Comparison of ENCODE assay signal across 9 cellular contexts in the genomic region with DNA sequence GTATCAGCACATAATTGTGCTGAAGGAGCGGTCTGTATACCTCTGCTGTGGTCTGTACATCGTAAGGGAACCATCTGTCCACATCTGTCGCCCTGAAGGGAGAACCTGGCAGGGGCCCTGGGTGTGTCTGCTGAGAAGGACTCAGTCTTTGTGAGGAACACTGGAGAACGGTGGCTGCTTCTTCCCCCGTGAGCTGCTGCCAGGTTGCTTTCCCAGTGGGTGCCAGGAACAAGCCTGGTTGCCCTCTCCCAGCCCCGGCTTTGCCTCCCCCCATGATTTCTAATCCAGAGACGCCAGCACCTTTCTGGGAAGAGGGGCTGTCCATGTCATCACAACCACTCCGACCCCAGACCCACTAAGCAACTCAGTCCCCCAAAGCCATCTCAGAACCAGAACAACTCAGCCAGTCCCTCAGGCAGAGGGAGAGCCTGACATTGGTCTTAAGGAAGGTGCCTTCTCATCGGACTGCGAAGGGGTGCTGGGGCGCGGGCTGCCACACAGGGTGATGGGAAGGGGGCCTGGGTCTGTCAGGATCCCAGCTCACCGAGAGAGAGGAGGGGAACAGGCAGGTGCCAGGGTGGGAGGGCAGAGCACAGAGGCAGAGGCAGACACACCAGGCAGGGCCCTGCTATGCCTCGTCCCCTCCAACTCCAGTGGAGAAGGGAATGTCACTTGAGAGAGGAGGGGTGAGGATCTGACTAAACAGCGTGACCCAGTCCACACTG. TPM values are rescaled to one million over a fixed set of nuclear protein-coding genes. Genes with fewer than 3 reads are reported as not detected.
DNase-seq lines count a peak whose midpoint lies in the region; ATAC-seq and TF ChIP-seq lines count a peak whose summit lies in the region.
"Had no signal": no experiment of that assay in that cellular context is flagged by ENCODE, and none has a peak within 500 bp of the region (broad histone marks: within the 10 kb centered on the region; RNA-seq: fewer than 3 reads in every experiment).

No MANE protein-coding gene starts in this region.

- H3K27ac Mint-ChIP-seq in activated naive CD8-positive, alpha-beta T cell treated with anti-CD3 and anti-CD28 coated beads for 36 hours: peak overlapping the region; percentile 51
- H3K27ac Mint-ChIP-seq in memory B cell: peak overlapping the region; percentile 82

- TF ChIP-seq CTCF in left ventricle myocardium inferior (IDR thresholded peaks at IDR 0.05; ENCODE audit: borderline replicate concordance): no peak
- TF ChIP-seq CTCF in upper lobe of right lung (IDR thresholded peaks at IDR 0.05): no peak

- ATAC-seq in left ventricle myocardium superior: no peak
- ATAC-seq in memory B cell (ENCODE audit: low read depth): no peak
- ATAC-seq in upper lobe of right lung: no peak
- no peak for ATAC-seq in HG03432 (IDR thresholded peaks at IDR 0.05; ENCODE audit: unreplicated experiment)

- no peak overlapping the region for H3K4me3 ChIP-seq in left ventricle myocardium inferior
- no peak overlapping the region for H3K4me3 ChIP-seq in upper lobe of right lung

- H3K27me3 Mint-ChIP-seq in activated naive CD8-positive, alpha-beta T cell treated with anti-CD3 and anti-CD28 coated beads for 36 hours: no peaks in the 10 kb centered on the region
- no peaks in the 10 kb centered on the region for H3K27me3 Mint-ChIP-seq in memory B cell

- peak; percentile 14 for DNase-seq in left ventricle myocardium superior
- DNase-seq in left ventricle myocardium inferior: no peak
- DNase-seq in activated naive CD8-positive, alpha-beta T cell treated with anti-CD3 and anti-CD28 coated beads for 36 hours: no peak
- no peak for DNase-seq in memory B cell (ENCODE audit: low spot score in 2 of 2)
- no peak for DNase-seq in upper lobe of right lung
- no peak for DNase-seq in NCI-H1105 (lab: John Stamatoyannopoulos, UW)
- no peak for DNase-seq in RPMI8226
- DNase-seq: NCI-H2171 had no signal

- H3K4me1 Mint-ChIP-seq in activated naive CD8-positive, alpha-beta T cell treated with anti-CD3 and anti-CD28 coated beads for 36 hours: peaks cover 65% of the 10 kb centered on the region
- H3K4me1 Mint-ChIP-seq in memory B cell: peaks cover 65% of the 10 kb centered on the region

- H3K9me3 ChIP-seq in left ventricle myocardium inferior (replicated peaks): no peaks in the 10 kb centered on the region
- no peaks in the 10 kb centered on the region for H3K9me3 ChIP-seq in upper lobe of right lung

- no peaks in the 10 kb centered on the region for H3K36me3 ChIP-seq in left ventricle myocardium inferior
- no peaks in the 10 kb centered on the region for H3K36me3 ChIP-seq in upper lobe of right lung

- peaks cover 29% of the 10 kb centered on the region for H3K4me1 ChIP-seq in left ventricle myocardium inferior
- H3K4me1 ChIP-seq in upper lobe of right lung: peaks cover 41% of the 10 kb centered on the region

- H3K27ac ChIP-seq in left ventricle myocardium inferior (replicated peaks): no peak overlapping the region
- H3K27ac ChIP-seq in upper lobe of right lung: peak overlapping the region; percentile 36

- no peaks in the 10 kb centered on the region for H3K27me3 ChIP-seq in left ventricle myocardium inferior (ENCODE audit: low read depth)
- H3K27me3 ChIP-seq in upper lobe of right lung: no peaks in the 10 kb centered on the region

- H3K36me3 Mint-ChIP-seq in activated naive CD8-positive, alpha-beta T cell treated with anti-CD3 and anti-CD28 coated beads for 36 hours: peaks cover 7% of the 10 kb centered on the region
- no peaks in the 10 kb centered on the region for H3K36me3 Mint-ChIP-seq in memory B cell

- intact Hi-C loops in left ventricle myocardium superior (cut with micrococcal nuclease): loop anchor here (5.0 kb wide), 1 partner anchor 38 kb away; no protein-coding TSS in a partner anchor
- intact Hi-C loops in left ventricle myocardium inferior (cut with micrococcal nuclease): no loop called here
- intact Hi-C loops in upper lobe of right lung (cut with DNase I): no loop called here

- H3K9me3 Mint-ChIP-seq in activated naive CD8-positive, alpha-beta T cell treated with anti-CD3 and anti-CD28 coated beads for 36 hours: no peaks in the 10 kb centered on the region
- no peaks in the 10 kb centered on the region for H3K9me3 Mint-ChIP-seq in memory B cell

- peak overlapping the region; percentile 14 for H3K4me3 Mint-ChIP-seq in activated naive CD8-positive, alpha-beta T cell treated with anti-CD3 and anti-CD28 coated beads for 36 hours
- peak overlapping the region; percentile 62 for H3K4me3 Mint-ChIP-seq in memory B cell

RNA-seq across cellular contexts. Expression of a gene that starts 8.5 kb away (rescaled TPM):
- total RNA-seq in left ventricle myocardium superior (28.9 TPM), left ventricle myocardium inferior (33.2 TPM), upper lobe of right lung (58.8 TPM)
- 10 to 100 TPM; 34.6 to 35.1 TPM for total RNA-seq in activated naive CD8-positive, alpha-beta T cell treated with anti-CD3 and anti-CD28 coated beads for 36 hours
